Comparison of ENCODE assay signal across 8 cellular contexts in the genomic region with DNA sequence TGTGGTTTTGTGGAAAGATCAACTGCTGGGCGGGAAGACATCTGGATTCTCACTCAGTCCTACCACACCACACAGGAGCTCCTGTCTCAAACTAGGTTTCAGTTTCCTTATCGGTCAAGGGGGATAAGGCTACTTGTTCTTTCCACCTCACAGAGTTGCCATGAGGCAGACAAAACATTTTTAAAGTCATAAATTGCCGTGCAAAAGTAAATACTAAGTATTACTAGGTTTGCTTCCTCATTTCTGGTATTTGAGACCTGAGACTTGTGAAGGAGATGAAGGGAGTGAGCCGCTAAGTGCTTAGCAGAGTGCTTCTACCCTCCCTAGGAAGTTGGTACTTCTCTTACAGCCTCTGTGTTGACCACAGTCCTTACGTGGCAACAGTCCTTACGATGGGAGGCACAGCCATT. TPM values are rescaled to one million over a fixed set of nuclear protein-coding genes. Genes with fewer than 3 reads are reported as not detected.
DNase-seq lines count a peak whose midpoint lies in the region; ATAC-seq lines count a peak whose summit lies in the region.

No MANE protein-coding gene starts in this region.

- H3K27me3 Mint-ChIP-seq in natural killer cell treated with Interleukin-12 subunit alpha and Interleukin-12 subunit beta and Interleukin-15 and Interleukin-18, amount 100 ng/mL, for 72 hours, result no peaks in the 10 kb centered on the region

- DNase-seq in SKM-1 treated with dmso at 0.1 percent for 144 hours (lab: John Stamatoyannopoulos, UW; ENCODE audit: unreplicated experiment) (peak; percentile 36), SKM-1 (lab: John Stamatoyannopoulos, UW; ENCODE audit: unreplicated experiment) (no peak), NOMO-1 treated with DMSO at 0.1 percent for 48 hours (lab: John Stamatoyannopoulos, UW; ENCODE audit: unreplicated experiment) (peak; percentile 48), NCI-H1092 (lab: John Stamatoyannopoulos, UW) (no peak), head of caudate nucleus (no peak)
- DNase-seq in natural killer cell treated with Interleukin-12 subunit alpha and Interleukin-12 subunit beta and Interleukin-15 and Interleukin-18, amount 100 ng/mL, for 72 hours (ENCODE audit: low spot score), result no peak

- H3K4me3 Mint-ChIP-seq in natural killer cell treated with Interleukin-12 subunit alpha and Interleukin-12 subunit beta and Interleukin-15 and Interleukin-18, amount 100 ng/mL, for 72 hours, result peak overlapping the region; percentile 93

- no peaks in the 10 kb centered on the region for H3K9me3 Mint-ChIP-seq in natural killer cell treated with Interleukin-12 subunit alpha and Interleukin-12 subunit beta and Interleukin-15 and Interleukin-18, amount 100 ng/mL, for 72 hours

- peak overlapping the region; percentile 24 for H3K27ac ChIP-seq in cingulate gyrus (ENCODE audit: low read depth, low read length)

- peaks cover 17% of the 10 kb centered on the region for H3K36me3 Mint-ChIP-seq in natural killer cell treated with Interleukin-12 subunit alpha and Interleukin-12 subunit beta and Interleukin-15 and Interleukin-18, amount 100 ng/mL, for 72 hours

- intact Hi-C loops in head of caudate nucleus (cut with DNase I), result loop anchor here (5.0 kb wide), 1 partner anchor 444 kb away; a partner anchor contains a TSS

- H3K27ac Mint-ChIP-seq in natural killer cell treated with Interleukin-12 subunit alpha and Interleukin-12 subunit beta and Interleukin-15 and Interleukin-18, amount 100 ng/mL, for 72 hours, result peak overlapping the region; percentile 82 to 96

- ATAC-seq in HG02642 (IDR thresholded peaks at IDR 0.05; ENCODE audit: poor library complexity, unreplicated experiment), result peak; percentile 28
- ATAC-seq in natural killer cell treated with Interleukin-12 subunit alpha and Interleukin-12 subunit beta and Interleukin-15 and Interleukin-18, amount 100 ng/mL, for 72 hours, result peak; percentile 29 to 35

- H3K4me1 Mint-ChIP-seq in natural killer cell treated with Interleukin-12 subunit alpha and Interleukin-12 subunit beta and Interleukin-15 and Interleukin-18, amount 100 ng/mL, for 72 hours (ENCODE audit: low read depth in 2 of 2), result peaks cover 25 to 31% of the 10 kb centered on the region in 2 donors

RNA-seq across cellular contexts. Expression of a gene that starts 1.5 kb away (rescaled TPM):
- 100 to 1,000 TPM in 1 of 2 donors, 10 to 100 TPM in 1; 99.9 to 137 TPM for total RNA-seq in natural killer cell treated with Interleukin-12 subunit alpha and Interleukin-12 subunit beta and Interleukin-15 and Interleukin-18, amount 100 ng/mL, for 72 hours

RNA-seq across cellular contexts. Expression of a gene that starts 36.0 kb away (rescaled TPM):
- total RNA-seq in natural killer cell treated with Interleukin-12 subunit alpha and Interleukin-12 subunit beta and Interleukin-15 and Interleukin-18, amount 100 ng/mL, for 72 hours, result 10 to 100 TPM; 35.2 to 41.2 TPM

Comparison
In these comparisons a context has a peak if more than half of its experiments do, and no peak if none do; other contexts are left out.
1. DNase-seq: peak in SKM-1 treated with dmso at 0.1 percent for 144 hours (single experiment) and NOMO-1 treated with DMSO at 0.1 percent for 48 hours (single experiment); none in SKM-1 (single experiment), natural killer cell treated with Interleukin-12 subunit alpha and Interleukin-12 subunit beta and Interleukin-15 and Interleukin-18, amount 100 ng/mL, for 72 hours (single experiment), NCI-H1092 (single experiment) and head of caudate nucleus (0 of 42).